8 cellular contexts compared by ENCODE assay signal in the genomic region with DNA sequence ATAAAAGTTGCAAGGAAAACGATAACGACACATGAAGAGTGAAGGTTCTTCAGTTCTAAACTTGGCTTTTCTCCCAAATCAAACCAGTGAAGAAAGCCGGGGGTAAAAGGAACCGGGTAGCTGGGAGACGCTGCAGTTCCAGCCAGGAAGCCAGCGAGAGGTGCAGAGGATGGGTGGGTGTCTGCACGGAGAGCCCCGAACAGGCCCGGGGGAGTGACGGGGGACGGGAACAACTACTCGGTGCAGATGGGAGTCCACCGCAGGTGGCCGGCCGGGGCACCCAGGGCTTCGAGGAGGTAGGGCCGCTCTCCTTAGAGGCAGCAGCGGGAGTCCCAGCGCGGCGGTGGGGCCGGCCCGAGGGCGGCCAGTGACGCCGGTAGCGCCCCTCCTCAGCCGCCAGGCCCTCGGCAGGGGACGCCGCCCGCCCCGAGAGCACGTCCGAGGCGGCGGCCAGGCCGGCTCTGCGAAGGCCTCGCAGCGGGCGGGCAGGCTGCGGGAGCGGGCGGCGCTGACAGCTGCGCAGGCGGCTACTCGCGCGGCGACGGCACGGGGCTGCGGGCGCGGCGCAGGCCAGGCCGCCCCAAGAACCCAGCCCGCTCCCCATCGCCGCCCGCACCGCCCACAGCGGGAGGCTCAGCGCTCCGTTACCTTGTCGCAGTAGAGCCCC. TPM values are rescaled to one million over a fixed set of nuclear protein-coding genes. Genes with fewer than 3 reads are reported as not detected.
DNase-seq lines count a peak whose midpoint lies in the region; ATAC-seq and TF ChIP-seq lines count a peak whose summit lies in the region.

No MANE protein-coding gene starts in this region.

- TF ChIP-seq CTCF in BJ (IDR thresholded peaks at IDR 0.05; ENCODE audit: insufficient read depth, low read depth, low read length): no peak

- peaks cover 30% of the 10 kb centered on the region for H3K4me1 ChIP-seq in SJSA1 (replicated peaks)

- CTCF ChIA-PET in BJ (lab: Yijun Ruan, JAX): interaction anchor here (1.0 kb wide), 4 partner anchors 17 to 175 kb away, joined by 3 to 5 read pairs (median 3); a partner anchor contains a TSS

- H3K27me3 ChIP-seq in BJ (ENCODE audit: control insufficient read depth, insufficient read depth, low read length): no peaks in the 10 kb centered on the region
- no peaks in the 10 kb centered on the region for H3K27me3 ChIP-seq in SJSA1 (replicated peaks)

- DNase-seq in BJ (ENCODE audit: low read depth): no peak
- peak; percentile 34 to 69 for DNase-seq in SJSA1 (ENCODE audit: low read depth in 1 of 2, low spot score in 2 of 2)
- peak in 54 of 58 donors; percentile 4 to 78 (median 46) for DNase-seq in anterior cingulate cortex (lab: John Stamatoyannopoulos, UW)
- no peak for DNase-seq in skeletal muscle cell (ENCODE audit: low read depth)
- DNase-seq in superior temporal gyrus (ENCODE audit: extremely low spot score): no peak

- H3K27ac ChIP-seq in SJSA1: peak overlapping the region; percentile 98

- no peaks in the 10 kb centered on the region for H3K36me3 ChIP-seq in BJ (ENCODE audit: control insufficient read depth, insufficient read depth, low read length)
- peaks cover 14% of the 10 kb centered on the region for H3K36me3 ChIP-seq in SJSA1

- POLR2A ChIA-PET in BJ (lab: Charles Lee): no interaction called here

- ATAC-seq in GM19035 (IDR thresholded peaks at IDR 0.05; ENCODE audit: unreplicated experiment) (peak; percentile 49), HG03196 (IDR thresholded peaks at IDR 0.05; ENCODE audit: unreplicated experiment) (peak; percentile 43)

- H3K9me3 ChIP-seq in SJSA1 (replicated peaks) (no peaks in the 10 kb centered on the region), iPS-18c (ENCODE audit: control insufficient read depth, insufficient read depth, low read length) (no peaks in the 10 kb centered on the region)

- peak overlapping the region; percentile 83 for H3K4me3 ChIP-seq in BJ (ENCODE audit: low read depth, low read length)
- peak overlapping the region; percentile 94 for H3K4me3 ChIP-seq in SJSA1
- H3K4me3 ChIP-seq in iPS-18c (ENCODE audit: insufficient read depth, low read depth, low read length): peak overlapping the region; percentile 84
- H3K4me3 ChIP-seq in skeletal muscle cell (ENCODE audit: low read depth, low read length): peak overlapping the region; percentile 82

RNA-seq across cellular contexts. Expression of a gene that starts 0.5 kb away (rescaled TPM):
- 20.5 and 43.8 TPM in 2 replicates for polyA plus RNA-seq in BJ (2011; rRNA removed)
- 35.1 and 38.2 TPM in 2 replicates for polyA minus RNA-seq in BJ (2011; rRNA and poly(A)+ RNA removed)
- 32.2 and 44.7 TPM in 2 replicates for total RNA-seq in SJSA1 (2014; rRNA removed; shearing (Covaris generic))

RNA-seq across cellular contexts. Expression of a gene that starts 26.9 kb away (rescaled TPM):
- polyA plus RNA-seq in BJ (2011; rRNA removed): 19.5 and 29.0 TPM in 2 replicates
- 2.6 and 3.9 TPM in 2 replicates for polyA minus RNA-seq in BJ (2011; rRNA and poly(A)+ RNA removed)
- total RNA-seq in SJSA1 (2014; rRNA removed; shearing (Covaris generic)): 45.3 and 52.8 TPM in 2 replicates

RNA-seq across cellular contexts. Expression of a gene that starts 48.2 kb away (rescaled TPM):
- polyA plus RNA-seq in BJ (2011; rRNA removed): 38.5 and 39.1 TPM in 2 replicates
- polyA minus RNA-seq in BJ (2011; rRNA and poly(A)+ RNA removed): 3.3 and 5.8 TPM in 2 replicates
- 14.2 and 19.3 TPM in 2 replicates for total RNA-seq in SJSA1 (2014; rRNA removed; shearing (Covaris generic))

Comparison
In these comparisons a context has a peak if more than half of its experiments do, and no peak if none do; other contexts are left out.
1. DNase-seq: peak in SJSA1 (2 of 2) and anterior cingulate cortex (54 of 58); none in BJ (single experiment), skeletal muscle cell (single experiment) and superior temporal gyrus (single experiment).
2. Peak in every context shown above with its lines, with median percentiles within 50 percentile points of each other: H3K4me3 ChIP-seq.